8 cellular contexts compared by ENCODE assay signal in the genomic region with DNA sequence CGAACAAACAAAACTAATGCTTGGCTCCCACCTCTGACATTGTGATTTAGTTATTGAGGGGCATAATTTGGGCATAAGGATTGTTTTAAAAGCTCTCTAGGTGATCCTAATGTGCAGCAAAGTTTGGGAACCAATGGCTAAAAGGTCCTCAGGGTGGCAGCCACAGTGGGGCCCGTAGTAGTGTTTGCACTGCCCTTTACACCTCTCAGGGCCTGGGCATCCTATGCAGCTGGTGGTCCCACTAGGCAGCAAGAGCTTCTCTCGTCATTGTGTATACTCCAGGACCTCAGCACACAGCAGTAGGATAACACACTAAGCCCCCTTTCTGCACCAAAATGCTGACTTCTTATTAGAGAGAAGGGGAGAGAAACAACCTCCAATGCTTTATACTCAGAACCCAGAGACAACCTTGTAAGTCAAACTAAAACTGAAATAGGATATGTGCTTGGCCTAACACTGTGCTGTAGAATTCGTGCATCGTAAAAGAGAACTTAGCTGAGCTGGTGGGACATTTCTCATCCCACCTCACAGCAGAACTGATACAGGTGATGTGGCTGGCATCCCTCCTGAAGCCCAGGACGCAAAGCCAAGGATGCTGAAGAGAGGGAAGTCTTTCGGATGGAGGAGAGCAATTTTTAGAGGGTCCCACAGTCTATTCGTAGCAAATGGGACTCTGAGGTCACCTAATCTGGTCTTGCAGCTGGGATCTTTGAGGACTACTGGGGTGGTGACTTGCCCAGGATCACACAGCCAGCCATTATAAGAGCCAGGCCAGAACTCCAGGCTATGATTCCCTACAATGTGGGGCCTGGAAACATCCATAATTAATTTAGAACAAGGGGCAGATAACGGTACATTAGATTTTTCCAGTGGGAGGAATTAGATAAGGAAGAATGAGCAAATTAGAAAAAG. TPM values are rescaled to one million over a fixed set of nuclear protein-coding genes. Genes with fewer than 3 reads are reported as not detected.
DNase-seq lines count a peak whose midpoint lies in the region; ATAC-seq and TF ChIP-seq lines count a peak whose summit lies in the region.

No MANE protein-coding gene starts in this region.

- no peak overlapping the region for H3K9ac ChIP-seq in trophoblast cell (ENCODE audit: low read length)

- H3K9me3 ChIP-seq in trophoblast cell (ENCODE audit: insufficient read depth, low read depth, low read length) = no peaks in the 10 kb centered on the region

- H4K12ac ChIP-seq in trophoblast cell (ENCODE audit: low read depth, low read length) = no peak overlapping the region

- peak overlapping the region; percentile 13 for H3K4me3 ChIP-seq in trophoblast cell (ENCODE audit: low read depth, low read length)

- no peak overlapping the region for H3K27ac ChIP-seq in trophoblast cell (ENCODE audit: low read depth, low read length)

- H3K27me3 Mint-ChIP-seq in activated T-cell treated with anti-CD3 and anti-CD28 coated beads, Interleukin-2, amount 50 U/mL, for 72 hours (ENCODE audit: low read depth) = no peaks in the 10 kb centered on the region
- H3K27me3 Mint-ChIP-seq in endothelial cell (ENCODE audit: unreplicated experiment) = peaks cover 9% of the 10 kb centered on the region

- H3K4me1 Mint-ChIP-seq in activated T-cell treated with anti-CD3 and anti-CD28 coated beads, Interleukin-2, amount 50 U/mL, for 72 hours (ENCODE audit: low read depth) = peaks cover 85% of the 10 kb centered on the region
- peaks cover 65% of the 10 kb centered on the region for H3K4me1 Mint-ChIP-seq in endothelial cell (ENCODE audit: unreplicated experiment)

- H3K36me3 ChIP-seq in trophoblast cell (ENCODE audit: control insufficient read depth in 1 of 2, insufficient read depth in 2 of 2, low read length in 2 of 2) = peaks cover under 1% of the 10 kb centered on the region in 2 experiments

- no peak overlapping the region for H2AK5ac ChIP-seq in trophoblast cell (ENCODE audit: low read length)

- H2BK5ac ChIP-seq in trophoblast cell (ENCODE audit: low read depth, low read length, poor library complexity) = no peak overlapping the region

- no peak overlapping the region for H4K91ac ChIP-seq in trophoblast cell (ENCODE audit: low read depth, low read length)

- peaks cover 2% of the 10 kb centered on the region for H3K79me1 ChIP-seq in trophoblast cell (ENCODE audit: low read length)

- no peak overlapping the region for H3K14ac ChIP-seq in trophoblast cell (ENCODE audit: low read length)

- H3K9me3 Mint-ChIP-seq in activated T-cell treated with anti-CD3 and anti-CD28 coated beads, Interleukin-2, amount 50 U/mL, for 72 hours = no peaks in the 10 kb centered on the region
- H3K9me3 Mint-ChIP-seq in endothelial cell (ENCODE audit: unreplicated experiment) = no peaks in the 10 kb centered on the region

- H3K36me3 Mint-ChIP-seq in activated T-cell treated with anti-CD3 and anti-CD28 coated beads, Interleukin-2, amount 50 U/mL, for 72 hours (ENCODE audit: insufficient read depth in 2 of 2) = no peaks in the 10 kb centered on the region
- peaks cover 3% of the 10 kb centered on the region for H3K36me3 Mint-ChIP-seq in endothelial cell (ENCODE audit: low read depth, unreplicated experiment)

- peak overlapping the region; percentile 96 for H3K27ac Mint-ChIP-seq in activated T-cell treated with anti-CD3 and anti-CD28 coated beads, Interleukin-2, amount 50 U/mL, for 72 hours
- peak overlapping the region; percentile 94 for H3K27ac Mint-ChIP-seq in endothelial cell (ENCODE audit: unreplicated experiment)

- H3K4ac ChIP-seq in trophoblast cell (ENCODE audit: low read depth, low read length) = peak overlapping the region; percentile 1

- peak overlapping the region; percentile 91 to 95 for H3K4me3 Mint-ChIP-seq in activated T-cell treated with anti-CD3 and anti-CD28 coated beads, Interleukin-2, amount 50 U/mL, for 72 hours
- H3K4me3 Mint-ChIP-seq in endothelial cell (ENCODE audit: unreplicated experiment) = peak overlapping the region; percentile 98

- peak; percentile 28 to 36 for ATAC-seq in activated T-cell treated with anti-CD3 and anti-CD28 coated beads, Interleukin-2, amount 50 U/mL, for 72 hours (replicated peaks in 1 of 2)
- ATAC-seq in HG03439 (IDR thresholded peaks at IDR 0.05; ENCODE audit: unreplicated experiment) = no peak

- no peaks in the 10 kb centered on the region for H3K27me3 ChIP-seq in trophoblast cell (ENCODE audit: insufficient read depth, low read length)

- peak overlapping the region; percentile 18 for H3K23ac ChIP-seq in trophoblast cell (ENCODE audit: low read length)

- peaks cover 2% of the 10 kb centered on the region for H3K79me2 ChIP-seq in trophoblast cell (ENCODE audit: control insufficient read depth, insufficient read depth, low read length, poor library complexity)

- no CpG with 5 or more reads among the region's 9 CpGs for WGBS in trophoblast cell (ENCODE audit: extremely low coverage, insufficient coverage, insufficient read length)

- H2AFZ ChIP-seq in trophoblast cell (ENCODE audit: insufficient read depth, low read length, poor library complexity) = no peak overlapping the region

- H4K8ac ChIP-seq in trophoblast cell (ENCODE audit: low read depth, low read length) = no peak overlapping the region

- H3K4me1 ChIP-seq in trophoblast cell (ENCODE audit: control insufficient read depth in 1 of 2, insufficient read depth in 2 of 2, low read length in 2 of 2) = peaks cover 21 to 33% of the 10 kb centered on the region in 2 experiments

- peak overlapping the region; percentile 81 for H3K4me2 ChIP-seq in trophoblast cell (ENCODE audit: low read length)

- H2BK120ac ChIP-seq in trophoblast cell (ENCODE audit: insufficient read depth, low read length, poor library complexity) = no peak overlapping the region

- H3K18ac ChIP-seq in trophoblast cell (ENCODE audit: low read length) = no peak overlapping the region

- no peak for DNase-seq in activated T-cell treated with anti-CD3 and anti-CD28 coated beads, Interleukin-2, amount 50 U/mL, for 72 hours
- no peak for DNase-seq in activated T-cell treated with anti-CD3 and anti-CD28 coated beads, Interleukin-2, amount 50 U/mL, for 48 hours
- DNase-seq in OCI-M1 (lab: John Stamatoyannopoulos, UW) (peak; percentile 38), endothelial cell (ENCODE audit: low spot score) (no peak), trophoblast cell (no peak), anterior cingulate cortex (lab: John Stamatoyannopoulos, UW) (no peak), NCI-H1417 treated with DMSO at 0.1 percent for 48 hours (lab: John Stamatoyannopoulos, UW) (no peak)

- H2BK12ac ChIP-seq in trophoblast cell (ENCODE audit: low read length) = no peak overlapping the region

- TF ChIP-seq CTCF in endothelial cell (IDR thresholded peaks at IDR 0.05; ENCODE audit: unreplicated experiment) = no peak

RNA-seq across cellular contexts. Expression of a gene that starts 1.2 kb away (rescaled TPM):
- total RNA-seq in activated T-cell treated with anti-CD3 and anti-CD28 coated beads, Interleukin-2, amount 50 U/mL, for 72 hours = 10 to 100 TPM; 19.1 to 23.4 TPM
- total RNA-seq in endothelial cell (ENCODE audit: unreplicated experiment) = 27.5 TPM
- 63.7 and 67.6 TPM in 2 replicates for polyA plus RNA-seq in trophoblast cell (2013)
